ENCODE assay signal across 8 cellular contexts in genomic region chr16:89085755-89086154, GRCh38.
"Had no signal": no experiment of that assay in that cellular context is flagged by ENCODE, and none has a peak within 500 bp of the region (broad histone marks: within the 10 kb centered on the region; RNA-seq: fewer than 3 reads in every experiment).

No MANE protein-coding gene starts in this region.

- ATAC-seq: GM23338 had no signal

- DNase-seq: H9, HCEC 1CT, IMR-90, KBM-7 had no signal

- FAIRE-seq: H1, H54, HTR-8/SVneo had no signal

- H3K4me3 ChIP-seq: GM23338 had no signal
